Comparison of ENCODE assay signal across 14 cellular contexts in genomic region chr18:10715791-10716190, GRCh38.
DNase-seq lines count a peak whose midpoint lies in the region; ATAC-seq, FAIRE-seq and TF ChIP-seq lines count a peak whose summit lies in the region.
"Had no signal": no experiment of that assay in that cellular context is flagged by ENCODE, and none has a peak within 500 bp of the region (broad histone marks: within the 10 kb centered on the region; RNA-seq: fewer than 3 reads in every experiment).

No MANE protein-coding gene starts in this region.

- no peak overlapping the region for H3K9ac ChIP-seq in adipocyte (ENCODE audit: low read length)

- H3K4me3 ChIP-seq in adipocyte (ENCODE audit: low read length), result peak overlapping the region; percentile 34
- H3K4me3 ChIP-seq: ovary, thoracic aorta had no signal

- ATAC-seq in Right ventricle myocardium superior (ENCODE audit: poor library complexity) (peak; percentile 51), foreskin keratinocyte (peak; percentile 90)
- ATAC-seq: activated CD4-positive, alpha-beta T cell treated with anti-CD3 and anti-CD28 coated beads for 36 hours; activated T-helper 17 cell treated with anti-CD3 and anti-CD28 coated beads, Interleukin-2, amount 50 U/mL, for 72 hours had no signal

- no peaks in the 10 kb centered on the region for H3K36me3 ChIP-seq in adipocyte (ENCODE audit: control insufficient read depth, insufficient read depth, low read length, severe bottlenecking)
- H3K36me3 ChIP-seq: ovary, thoracic aorta had no signal

- H3K4me1 ChIP-seq in adipocyte (ENCODE audit: control insufficient read depth, insufficient read depth, low read length) (no peaks in the 10 kb centered on the region), foreskin keratinocyte (no peaks in the 10 kb centered on the region)

- TF ChIP-seq POLR2A in GM12892 (IDR thresholded peaks at IDR 0.05; ENCODE audit: low read depth, low read length), result no peak

- peaks cover 2% of the 10 kb centered on the region for H3K27me3 ChIP-seq in adipocyte (replicated peaks; ENCODE audit: control insufficient read depth, insufficient read depth, low read length)
- peaks cover 3% of the 10 kb centered on the region for H3K27me3 ChIP-seq in foreskin keratinocyte
- H3K27me3 ChIP-seq: ovary had no signal

- intact Hi-C loops in Right ventricle myocardium superior (cut with DNase I) (no loop called here), cardiac septum (cut with DNase I) (no loop called here)

- H3K9me3 ChIP-seq in adipocyte (ENCODE audit: control insufficient read depth, low read length), result no peaks in the 10 kb centered on the region
- H3K9me3 ChIP-seq: ovary, thoracic aorta had no signal

- FAIRE-seq in GM12892 (lab: Jason Lieb, UNC), result no peak

- DNase-seq in Right ventricle myocardium superior, result no peak
- no peak for DNase-seq in cardiac septum (ENCODE audit: low spot score)
- DNase-seq in adipocyte (ENCODE audit: low read depth), result peak; percentile 11
- peak; percentile 30 to 49 for DNase-seq in foreskin keratinocyte
- peak; percentile 60 for DNase-seq in ureter (ENCODE audit: low spot score)
- DNase-seq in occipital lobe (lab: John Stamatoyannopoulos, UW), result no peak
- no peak for DNase-seq in NCI-H510A (lab: John Stamatoyannopoulos, UW)
- DNase-seq in GM12892 (ENCODE audit: insufficient read length), result no peak
- DNase-seq: activated CD4-positive, alpha-beta T cell treated with anti-CD3 and anti-CD28 coated beads for 36 hours; MV-4-11; NCI-H524; ovary had no signal

- no peak for TF ChIP-seq CTCF in foreskin keratinocyte (conservative IDR thresholded peaks at IDR 0.05)

- no peak overlapping the region for H3K27ac ChIP-seq in foreskin keratinocyte
- H3K27ac ChIP-seq: ovary, thoracic aorta had no signal

Comparison
In these comparisons a context has a peak if more than half of its experiments do, and no peak if none do; other contexts are left out.
1. DNase-seq: peak in adipocyte (single experiment), foreskin keratinocyte (2 of 2) and ureter (single experiment); none in Right ventricle myocardium superior (single experiment), cardiac septum (single experiment), occipital lobe (single experiment), NCI-H510A (single experiment) and GM12892 (single experiment).